In genomic region chr19:20558011-20558410, GRCh38 we compare ENCODE assay signal across 13 cellular contexts. TPM values are rescaled to one million over a fixed set of nuclear protein-coding genes. Genes with fewer than 3 reads are reported as not detected.
DNase-seq lines count a peak whose midpoint lies in the region; FAIRE-seq and TF ChIP-seq lines count a peak whose summit lies in the region.
"Had no signal": no experiment of that assay in that cellular context is flagged by ENCODE, and none has a peak within 500 bp of the region (broad histone marks: within the 10 kb centered on the region; RNA-seq: fewer than 3 reads in every experiment).

No MANE protein-coding gene starts in this region.

- TF ChIP-seq CTCF in kidney (IDR thresholded peaks at IDR 0.05; ENCODE audit: borderline replicate concordance, extremely low read depth, insufficient read depth) = peak; percentile 29

- peaks cover 2 to 4% of the 10 kb centered on the region in 2 donors for H3K36me3 ChIP-seq in kidney (ENCODE audit: control insufficient read depth in 1 of 2, insufficient read depth in 2 of 2, low read length in 2 of 2)

- DNase-seq in DMS53 (lab: John Stamatoyannopoulos, UW) = peak; percentile 65
- DNase-seq in DMS53 treated with DMSO at 0.1 percent for 48 hours (lab: John Stamatoyannopoulos, UW; ENCODE audit: unreplicated experiment) = no peak
- DNase-seq in COR-L47 (lab: John Stamatoyannopoulos, UW) = peak; percentile 6
- peak; percentile 47 for DNase-seq in RKO (ENCODE audit: low spot score)
- DNase-seq in kidney = no peak
- DNase-seq in DMS79 (lab: John Stamatoyannopoulos, UW) = no peak
- DNase-seq in posterior vena cava (ENCODE audit: low spot score) = no peak
- DNase-seq in dermis blood vessel endothelial cell = no peak
- DNase-seq: Caco-2; central memory CD4-positive, alpha-beta T cell; MV-4-11; naive B cell; T-cell had no signal

- no peak overlapping the region for H3K27ac ChIP-seq in kidney (ENCODE audit: low read depth in 2 of 2, low read length in 2 of 2)

- peaks cover 5 to 26% of the 10 kb centered on the region in 2 donors for H3K9me3 ChIP-seq in kidney (ENCODE audit: control insufficient read depth in 1 of 2, low read length in 2 of 2)

- no peak overlapping the region for H3K4me3 ChIP-seq in kidney (ENCODE audit: low read length in 2 of 2)

- no peak overlapping the region for H3K9ac ChIP-seq in kidney (ENCODE audit: low read length in 2 of 2)

- FAIRE-seq in kidney (lab: Jason Lieb, UNC) = no peak

- intact Hi-C loops in kidney (cut with DNase I) = no loop called here
- intact Hi-C loops in posterior vena cava (cut with DNase I) = no loop called here

- no peaks in the 10 kb centered on the region for H3K4me1 ChIP-seq in kidney (ENCODE audit: control insufficient read depth in 1 of 2, insufficient read depth in 1 of 2, low read depth in 1 of 2, low read length in 2 of 2)
- H3K4me1 ChIP-seq: Caco-2 had no signal

RNA-seq across cellular contexts. Expression of gene ZNF737, which starts 7.6 kb away (rescaled TPM):
- 22.7 TPM for total RNA-seq in kidney
- 6.8 TPM for polyA plus RNA-seq in kidney (ENCODE audit: insufficient read depth, low read depth, low replicate concordance)
- total RNA-seq in posterior vena cava = 10 to 100 TPM in 1 of 2 donors, 1 to 10 TPM in 1; 6.9 to 10.0 TPM
- total RNA-seq in dermis blood vessel endothelial cell = 9.3 and 12.1 TPM in 2 replicates

Comparison
In these comparisons a context has a peak if more than half of its experiments do, and no peak if none do; other contexts are left out.
1. DNase-seq: peak in DMS53 (single experiment), COR-L47 (single experiment) and RKO (single experiment); none in DMS53 treated with DMSO at 0.1 percent for 48 hours (single experiment), kidney (single experiment), DMS79 (single experiment), posterior vena cava (single experiment) and dermis blood vessel endothelial cell (single experiment).